Comparison of ENCODE assay signal across 14 cellular contexts in genomic region chr14:56247495-56248087, GRCh38.
DNase-seq lines count a peak whose midpoint lies in the region; ATAC-seq, FAIRE-seq and TF ChIP-seq lines count a peak whose summit lies in the region.
"Had no signal": no experiment of that assay in that cellular context is flagged by ENCODE, and none has a peak within 500 bp of the region (broad histone marks: within the 10 kb centered on the region; RNA-seq: fewer than 3 reads in every experiment).

No MANE protein-coding gene starts in this region.

- H3K4me1 ChIP-seq in endodermal cell (ENCODE audit: control insufficient read depth, insufficient read depth, low read length) (no peaks in the 10 kb centered on the region), pancreas (peaks cover 0 to 6% (median 0%) of the 10 kb centered on the region in 3 donors)

- DNase-seq in DMS53 (lab: John Stamatoyannopoulos, UW) (peak; percentile 45), DMS53 treated with DMSO at 0.1 percent for 48 hours (lab: John Stamatoyannopoulos, UW; ENCODE audit: unreplicated experiment) (no peak), NCI-H1105 treated with DMSO at 0.1 percent for 48 hours (lab: John Stamatoyannopoulos, UW) (peak; percentile 14), endodermal cell (no peak), pancreas (no peak), H7 (no peak), GOT3 (lab: John Stamatoyannopoulos, UW) (no peak)
- no peak for DNase-seq in stimulated activated CD4-positive, alpha-beta T cell treated with anti-CD3 and anti-CD28 coated beads, Interleukin-12 subunit alpha, Interleukin-12 subunit beta, amount 100 ng/mL, for 4 hours
- DNase-seq: 8988T; activated CD4-positive, alpha-beta T cell treated with anti-CD3 and anti-CD28 coated beads, Interleukin-2, amount 50 U/mL, for 4 hours; immature natural killer cell; NCI-H774 had no signal

- no peaks in the 10 kb centered on the region for H3K27me3 Mint-ChIP-seq in endodermal cell (ENCODE audit: insufficient read depth)
- H3K27me3 Mint-ChIP-seq: central memory CD8-positive, alpha-beta T cell had no signal

- H3K27ac Mint-ChIP-seq in endodermal cell, result no peak overlapping the region
- H3K27ac Mint-ChIP-seq: immature natural killer cell had no signal

- no peak overlapping the region for H3K4me3 Mint-ChIP-seq in endodermal cell
- H3K4me3 Mint-ChIP-seq: central memory CD8-positive, alpha-beta T cell; immature natural killer cell had no signal

- WGBS in endodermal cell (ENCODE audit: insufficient coverage in 1 of 2, insufficient read length in 1 of 2), 2 experiments, result 84 to 94% methylated on average over 3 to 4 of the region's 4 CpGs
- 88 to 89% methylated on average over 4 of the region's 4 CpGs for WGBS in pancreas, 2 donors

- no peaks in the 10 kb centered on the region for H3K36me3 Mint-ChIP-seq in endodermal cell (ENCODE audit: low read depth)

- TF ChIP-seq CTCF in endodermal cell (conservative IDR thresholded peaks at IDR 0.05), result peak; percentile 76
- peak in 1 of 4 donors; percentile 10 for TF ChIP-seq CTCF in pancreas (IDR thresholded peaks at IDR 0.05)

- H3K27ac ChIP-seq in endodermal cell (ENCODE audit: low read depth, low read length) (no peak overlapping the region), pancreas (no peak overlapping the region)
- H3K27ac ChIP-seq: suprapubic skin had no signal

- H3K4me3 ChIP-seq in endodermal cell (ENCODE audit: low read length) (no peak overlapping the region), pancreas (no peak overlapping the region), H7 (ENCODE audit: insufficient read depth, low read depth, low read length) (no peak overlapping the region)
- H3K4me3 ChIP-seq: suprapubic skin had no signal

- no peaks in the 10 kb centered on the region for H3K9me3 Mint-ChIP-seq in endodermal cell
- H3K9me3 Mint-ChIP-seq: immature natural killer cell had no signal

- H3K9ac ChIP-seq in endodermal cell (ENCODE audit: extremely low read depth, low read length, poor library complexity, severe bottlenecking), result no peak overlapping the region

- H3K36me3 ChIP-seq in endodermal cell (ENCODE audit: control insufficient read depth, insufficient read depth, low read length) (no peaks in the 10 kb centered on the region), pancreas (no peaks in the 10 kb centered on the region), H7 (replicated peaks; ENCODE audit: control insufficient read depth, insufficient read depth, low read length) (no peaks in the 10 kb centered on the region)
- H3K36me3 ChIP-seq: suprapubic skin had no signal

- H3K9me3 ChIP-seq in endodermal cell (ENCODE audit: control insufficient read depth, low read length), result no peaks in the 10 kb centered on the region
- no peaks in the 10 kb centered on the region for H3K9me3 ChIP-seq in pancreas
- H3K9me3 ChIP-seq: suprapubic skin had no signal

- peak; percentile 9 for FAIRE-seq in pancreas (lab: Jason Lieb, UNC)

- ATAC-seq in pancreas, result no peak

- no peaks in the 10 kb centered on the region for H3K4me1 Mint-ChIP-seq in endodermal cell
- H3K4me1 Mint-ChIP-seq: central memory CD8-positive, alpha-beta T cell; immature natural killer cell had no signal

- intact Hi-C loops in pancreas (cut with DNase I), result loop anchor here in 1 of 3 donors (10.0 kb wide), 1 partner anchor 53 kb away; no protein-coding TSS in a partner anchor

- no peaks in the 10 kb centered on the region for H3K27me3 ChIP-seq in endodermal cell (ENCODE audit: control insufficient read depth, insufficient read depth, low read length, poor library complexity, severe bottlenecking)
- no peaks in the 10 kb centered on the region for H3K27me3 ChIP-seq in pancreas
- H3K27me3 ChIP-seq in H7 (ENCODE audit: control insufficient read depth, insufficient read depth, low read length), result no peaks in the 10 kb centered on the region
- H3K27me3 ChIP-seq: suprapubic skin had no signal

Comparison
In these comparisons a context has a peak if more than half of its experiments do, and no peak if none do; other contexts are left out.
1. DNase-seq: peak in DMS53 (single experiment) and NCI-H1105 treated with DMSO at 0.1 percent for 48 hours (single experiment); none in DMS53 treated with DMSO at 0.1 percent for 48 hours (single experiment), endodermal cell (single experiment), pancreas (0 of 6), stimulated activated CD4-positive, alpha-beta T cell treated with anti-CD3 and anti-CD28 coated beads, Interleukin-12 subunit alpha, Interleukin-12 subunit beta, amount 100 ng/mL, for 4 hours (single experiment), H7 (single experiment) and GOT3 (single experiment).